Comparison of ENCODE assay signal across 8 cellular contexts in genomic region chr7:149196705-149197171, GRCh38. TPM values are rescaled to one million over a fixed set of nuclear protein-coding genes. Genes with fewer than 3 reads are reported as not detected.
DNase-seq lines count a peak whose midpoint lies in the region; ATAC-seq, FAIRE-seq and TF ChIP-seq lines count a peak whose summit lies in the region.

No MANE protein-coding gene starts in this region.

- peak in 1 of 10 experiments; percentile 3 for DNase-seq in CD4-positive, alpha-beta T cell
- DNase-seq in GM23248 (peak; percentile 77), SJSA1 (ENCODE audit: low read depth in 1 of 2, low spot score in 2 of 2) (peak in 1 of 2 experiments; percentile 23), endothelial cell of umbilical vein (ENCODE audit: low read depth, low spot score) (peak; percentile 21), neuronal stem cell (ENCODE audit: low spot score) (no peak), SIG-M5 (lab: John Stamatoyannopoulos, UW) (no peak), DMS114 treated with DMSO at 0.1 percent for 48 hours (lab: John Stamatoyannopoulos, UW; ENCODE audit: unreplicated experiment) (no peak)

- 1 to 2% methylated on average over 6 to 7 of the region's 7 CpGs for WGBS in GM23248 (ENCODE audit: low coverage in 1 of 2, low lambda C conversion rate in 2 of 2, missing lambda C conversion rate in 2 of 2), 2 experiments
- WGBS in neuronal stem cell (ENCODE audit: extremely low coverage in 2 of 2, insufficient read length in 2 of 2, insufficient replicate concordance in 1 of 2), 2 donors, result no CpG with 5 or more reads among the region's 7 CpGs

- in situ Hi-C loops in GM23248 (cut with MboI), result no loop called here

- H3K18ac ChIP-seq in neuronal stem cell (ENCODE audit: low read length), result no peak overlapping the region

- TF ChIP-seq CTCF in CD4-positive, alpha-beta T cell (IDR thresholded peaks at IDR 0.05), result no peak
- no peak for TF ChIP-seq CTCF in endothelial cell of umbilical vein (IDR thresholded peaks at IDR 0.05; ENCODE audit: extremely low read depth in 1 of 2, insufficient read depth in 1 of 2, low read depth in 1 of 2, low read length in 2 of 2)

- peaks cover 7% of the 10 kb centered on the region; the same call in 1 of the 2 replicates for H3F3A ChIP-seq in GM23248 (ENCODE audit: insufficient read depth)

- H3K9ac ChIP-seq in GM23248 (peak overlapping the region; percentile 88), endothelial cell of umbilical vein (replicated peaks; ENCODE audit: extremely low read depth, insufficient read depth, low read length) (peak overlapping the region; percentile 84), neuronal stem cell (ENCODE audit: low read depth, low read length, poor library complexity) (peak overlapping the region; percentile 60)

- dilution Hi-C loops in endothelial cell of umbilical vein (cut with MboI; ENCODE audit: extremely low pct_ligation_motif_present, low sequenced_read_pairs), result no loop called here

- peak overlapping the region; percentile 96 for H3K4me3 Mint-ChIP-seq in CD4-positive, alpha-beta T cell

- no peak overlapping the region for H4K91ac ChIP-seq in neuronal stem cell (ENCODE audit: low read depth, low read length, poor library complexity)

- peak overlapping the region; percentile 16 for H3K27ac ChIP-seq in CD4-positive, alpha-beta T cell (ENCODE audit: low read depth, low read length)
- H3K27ac ChIP-seq in GM23248 (peak overlapping the region; percentile 78), SJSA1 (peak overlapping the region; percentile 49; the same call in 1 of the 2 replicates), endothelial cell of umbilical vein (ENCODE audit: insufficient read depth, low read depth, low read length) (no peak overlapping the region), neuronal stem cell (replicated peaks; ENCODE audit: low read length) (no peak overlapping the region)

- H3K4me1 Mint-ChIP-seq in CD4-positive, alpha-beta T cell (ENCODE audit: low read depth), result peaks cover 33% of the 10 kb centered on the region

- H3K79me1 ChIP-seq in neuronal stem cell (ENCODE audit: low read depth, low read length), result peaks cover 8% of the 10 kb centered on the region

- no peak overlapping the region for H3K4ac ChIP-seq in neuronal stem cell (ENCODE audit: low read length)

- H3K27me3 ChIP-seq in CD4-positive, alpha-beta T cell (ENCODE audit: control insufficient read depth, insufficient read depth, low read length), result no peaks in the 10 kb centered on the region
- H3K27me3 ChIP-seq in GM23248 (replicated peaks; ENCODE audit: insufficient read depth), result no peaks in the 10 kb centered on the region
- no peaks in the 10 kb centered on the region for H3K27me3 ChIP-seq in SJSA1 (replicated peaks)
- no peaks in the 10 kb centered on the region for H3K27me3 ChIP-seq in endothelial cell of umbilical vein (ENCODE audit: control insufficient read depth in 2 of 2, insufficient read depth in 2 of 2, low read length in 2 of 2)
- H3K27me3 ChIP-seq in neuronal stem cell (ENCODE audit: control insufficient read depth in 3 of 3, insufficient read depth in 3 of 3, low read depth in 1 of 3, low read length in 3 of 3), result peaks cover 0 to 7% (median 0%) of the 10 kb centered on the region in 3 experiments

- H2BK15ac ChIP-seq in neuronal stem cell (ENCODE audit: low read length), result peak overlapping the region; percentile 55

- H3K4me1 ChIP-seq in GM23248 (ENCODE audit: insufficient read depth) (peaks cover 11% of the 10 kb centered on the region), SJSA1 (replicated peaks) (peaks cover 24% of the 10 kb centered on the region), endothelial cell of umbilical vein (ENCODE audit: control insufficient read depth, extremely low read depth, insufficient read depth, low read length) (peaks cover 25% of the 10 kb centered on the region), neuronal stem cell (ENCODE audit: control insufficient read depth in 2 of 2, insufficient read depth in 1 of 2, low read depth in 1 of 2, low read length in 2 of 2) (peaks cover 8% of the 10 kb centered on the region in 2 donors)

- H4K8ac ChIP-seq in neuronal stem cell (ENCODE audit: low read depth, low read length), result no peak overlapping the region

- H2BK120ac ChIP-seq in neuronal stem cell (ENCODE audit: low read depth, low read length), result peak overlapping the region; percentile 24

- no peak for ATAC-seq in CD4-positive, alpha-beta T cell (ENCODE audit: poor library complexity)
- no peak for ATAC-seq in HG03196 (IDR thresholded peaks at IDR 0.05; ENCODE audit: unreplicated experiment)

- H3K9me3 ChIP-seq in CD4-positive, alpha-beta T cell (ENCODE audit: control insufficient read depth, low read length), result no peaks in the 10 kb centered on the region
- no peaks in the 10 kb centered on the region for H3K9me3 ChIP-seq in GM23248 (ENCODE audit: low read depth)
- no peaks in the 10 kb centered on the region for H3K9me3 ChIP-seq in SJSA1 (replicated peaks)
- no peaks in the 10 kb centered on the region for H3K9me3 ChIP-seq in endothelial cell of umbilical vein (replicated peaks; ENCODE audit: control insufficient read depth, insufficient read depth, low read length)
- H3K9me3 ChIP-seq in neuronal stem cell (replicated peaks in 1 of 2; ENCODE audit: control insufficient read depth in 2 of 2, insufficient read depth in 1 of 2, low read depth in 1 of 2, low read length in 2 of 2), result no peaks in the 10 kb centered on the region

- H3K79me2 ChIP-seq in GM23248 (ENCODE audit: insufficient read depth) (peaks cover 71% of the 10 kb centered on the region), endothelial cell of umbilical vein (ENCODE audit: control insufficient read depth, insufficient read depth, low read length) (peaks cover 44% of the 10 kb centered on the region)

- peak overlapping the region; percentile 80 for H3K23ac ChIP-seq in neuronal stem cell (ENCODE audit: low read depth, low read length, poor library complexity)

- H3K4me3 ChIP-seq in GM23248 (peak overlapping the region; percentile 93), SJSA1 (peak overlapping the region; percentile 95), endothelial cell of umbilical vein (replicated peaks in 1 of 3; ENCODE audit: insufficient read depth in 1 of 3, low read depth in 1 of 3, low read length in 3 of 3) (peak overlapping the region; percentile 66 to 83 (median 70)), neuronal stem cell (ENCODE audit: low read length in 2 of 2) (peak overlapping the region; percentile 96 to 98)

- no peaks in the 10 kb centered on the region for H3K9me3 Mint-ChIP-seq in CD4-positive, alpha-beta T cell

- peak; percentile 18 for FAIRE-seq in endothelial cell of umbilical vein (lab: Jason Lieb, UNC)

- H4K20me1 ChIP-seq in GM23248 (ENCODE audit: insufficient read depth) (no peaks in the 10 kb centered on the region), endothelial cell of umbilical vein (replicated peaks; ENCODE audit: control insufficient read depth, extremely low read depth, insufficient read depth, low read length) (no peaks in the 10 kb centered on the region)

- POLR2A ChIA-PET in CD4-positive, alpha-beta T cell (lab: Charles Lee), result interaction anchor here (2.1 to 2.5 kb wide), 4 partner anchors 49 to 88 kb away, joined by 12 to 24 read pairs (median 15); partner anchors contain the start of genes ZNF398, ZNF425 and ZNF783
- POLR2A ChIA-PET in endothelial cell of umbilical vein (lab: Charles Lee), result no interaction called here

- TSS peak; percentile 16 for BruUV-seq in endothelial cell of umbilical vein (replicated peaks; lab: Mats Ljungman, UMichigan)

- H3K14ac ChIP-seq in neuronal stem cell (ENCODE audit: low read length), result no peak overlapping the region

- no peak for TF ChIP-seq POLR2A in endothelial cell of umbilical vein (IDR thresholded peaks at IDR 0.05; ENCODE audit: low read depth, low read length)

- H3K27me3 Mint-ChIP-seq in CD4-positive, alpha-beta T cell, result no peaks in the 10 kb centered on the region

- H2AFZ ChIP-seq in GM23248 (peak overlapping the region; percentile 66; the same call in 1 of the 2 replicates), endothelial cell of umbilical vein (ENCODE audit: low read depth, low read length) (no peak overlapping the region), neuronal stem cell (ENCODE audit: low read length) (no peak overlapping the region)

- no peak overlapping the region for H2BK12ac ChIP-seq in neuronal stem cell (ENCODE audit: low read length)

- intact Hi-C loops in CD4-positive, alpha-beta T cell (cut with DNase I, micrococcal nuclease), result loop anchor here in 1 of 2 experiments (5.0 kb wide), 2 partner anchors 41 to 301 kb away; partner anchors contain the start of genes ZNF212 and ZNF746
- intact Hi-C loops in endothelial cell of umbilical vein (cut with micrococcal nuclease), result loop anchor here (10.0 kb wide), 1 partner anchor 428 kb away; no protein-coding TSS in a partner anchor

- no peak overlapping the region for H2BK5ac ChIP-seq in neuronal stem cell (ENCODE audit: low read length)

- H3K9me1 ChIP-seq in endothelial cell of umbilical vein (replicated peaks; ENCODE audit: control insufficient read depth, extremely low read depth, insufficient read depth, low read length), result no peaks in the 10 kb centered on the region

- H3K9me2 ChIP-seq in GM23248 (ENCODE audit: insufficient read depth), result no peaks in the 10 kb centered on the region

- CTCF ChIA-PET in CD4-positive, alpha-beta T cell (lab: Charles Lee), result interaction anchor here (1.1 to 2.5 kb wide), 3 partner anchors 49 to 427 kb away, joined by 3 to 16 read pairs (median 7); partner anchors contain the start of gene ZNF398
- CTCF ChIA-PET in endothelial cell of umbilical vein (lab: Charles Lee), result interaction anchor here (1.2 to 2.3 kb wide), 4 partner anchors 9 to 113 kb away, joined by 3 to 21 read pairs (median 12); partner anchors contain the start of gene ZNF398

- H3K4me2 ChIP-seq in GM23248 (ENCODE audit: unreplicated experiment) (peak overlapping the region; percentile 95), endothelial cell of umbilical vein (ENCODE audit: insufficient read depth, low read length) (peak overlapping the region; percentile 70), neuronal stem cell (ENCODE audit: insufficient read depth, low read length, poor library complexity, severe bottlenecking) (peak overlapping the region; percentile 63)

- peak overlapping the region; percentile 89 for H3K27ac Mint-ChIP-seq in CD4-positive, alpha-beta T cell

- H3K36me3 Mint-ChIP-seq in CD4-positive, alpha-beta T cell (ENCODE audit: low read depth), result peaks cover 49% of the 10 kb centered on the region

- peak overlapping the region; percentile 83 for H2AK5ac ChIP-seq in neuronal stem cell (ENCODE audit: low read depth, low read length)

- peaks cover 23% of the 10 kb centered on the region for H3K36me3 ChIP-seq in GM23248 (ENCODE audit: low read depth)
- H3K36me3 ChIP-seq in SJSA1, result peaks cover 56% of the 10 kb centered on the region
- peaks cover 4 to 22% of the 10 kb centered on the region in 2 experiments for H3K36me3 ChIP-seq in endothelial cell of umbilical vein (ENCODE audit: control insufficient read depth in 2 of 2, extremely low read depth in 1 of 2, insufficient read depth in 2 of 2, low read length in 2 of 2)
- H3K36me3 ChIP-seq in neuronal stem cell (replicated peaks in 1 of 2; ENCODE audit: control insufficient read depth in 2 of 2, insufficient read depth in 2 of 2, low read length in 2 of 2), result peaks cover 23 to 41% of the 10 kb centered on the region in 2 donors

RNA-seq across cellular contexts. Expression of gene ZNF282, which starts 1.4 kb away (rescaled TPM):
- total RNA-seq in CD4-positive, alpha-beta T cell, result 10 to 100 TPM; 13.3 to 15.6 TPM
- total RNA-seq in GM23248 (2014; rRNA removed; shearing (Covaris generic)), result 23.3 and 24.1 TPM in 2 replicates
- polyA plus RNA-seq in GM23248 (2016; fragmentation: Nextera tagmentation; extraction: Ambion mirVana) (2.4 and 2.8 TPM in 2 replicates), endothelial cell of umbilical vein (20.0 and 33.2 TPM in 2 replicates)
- 16.9 and 17.4 TPM in 2 replicates for total RNA-seq in SJSA1 (2014; rRNA removed; shearing (Covaris generic))
- 34.4 and 36.0 TPM in 2 replicates for total RNA-seq in endothelial cell of umbilical vein
- 13.8 and 16.2 TPM in 2 replicates for polyA plus RNA-seq in endothelial cell of umbilical vein (2011; cell fraction: cytosol; rRNA removed)
- 21.3 and 51.7 TPM in 2 replicates for polyA plus RNA-seq in endothelial cell of umbilical vein (2011; cell fraction: nucleus; rRNA removed)
- polyA plus RNA-seq in endothelial cell of umbilical vein (2012), result 15.4 and 18.4 TPM in 2 replicates
- 19.4 and 24.3 TPM in 2 replicates for polyA minus RNA-seq in endothelial cell of umbilical vein
- 23.5 TPM for polyA minus RNA-seq in endothelial cell of umbilical vein (2011; cell fraction: cytosol; rRNA and poly(A)+ RNA removed)
- polyA minus RNA-seq in endothelial cell of umbilical vein (2011; cell fraction: nucleus; rRNA and poly(A)+ RNA removed), result 30.1 and 34.7 TPM in 2 replicates
- 13.7 TPM for polyA plus RNA-seq in neuronal stem cell (2013, experiment 1 of 2)
- 13.0 TPM for polyA plus RNA-seq in neuronal stem cell (2013, experiment 2 of 2)

RNA-seq across cellular contexts. Expression of gene ZNF212, which starts 42.7 kb away (rescaled TPM):
- 10 to 100 TPM; 12.1 to 13.2 TPM for total RNA-seq in CD4-positive, alpha-beta T cell
- total RNA-seq in GM23248 (2014; rRNA removed; shearing (Covaris generic)), result 4.1 and 9.4 TPM in 2 replicates
- 5.3 and 7.1 TPM in 2 replicates for polyA plus RNA-seq in GM23248 (2016; fragmentation: Nextera tagmentation; extraction: Ambion mirVana)
- total RNA-seq in SJSA1 (2014; rRNA removed; shearing (Covaris generic)), result 3.7 and 6.3 TPM in 2 replicates
- 9.0 and 9.2 TPM in 2 replicates for total RNA-seq in endothelial cell of umbilical vein
- 3.3 and 3.6 TPM in 2 replicates for polyA plus RNA-seq in endothelial cell of umbilical vein
- 3.9 and 4.0 TPM in 2 replicates for polyA plus RNA-seq in endothelial cell of umbilical vein (2011; cell fraction: cytosol; rRNA removed)
- polyA plus RNA-seq in endothelial cell of umbilical vein (2011; cell fraction: nucleus; rRNA removed), result 12.3 and 13.1 TPM in 2 replicates
- polyA plus RNA-seq in endothelial cell of umbilical vein (2012), result 3.3 and 4.6 TPM in 2 replicates
- polyA minus RNA-seq in endothelial cell of umbilical vein, result 4.2 and 5.5 TPM in 2 replicates
- 4.6 TPM for polyA minus RNA-seq in endothelial cell of umbilical vein (2011; cell fraction: cytosol; rRNA and poly(A)+ RNA removed)
- 4.8 and 6.3 TPM in 2 replicates for polyA minus RNA-seq in endothelial cell of umbilical vein (2011; cell fraction: nucleus; rRNA and poly(A)+ RNA removed)
- 8.9 TPM for polyA plus RNA-seq in neuronal stem cell (2013, experiment 1 of 2)
- 9.1 TPM for polyA plus RNA-seq in neuronal stem cell (2013, experiment 2 of 2)

RNA-seq across cellular contexts. Expression of gene ZNF398, which starts 49.5 kb away (rescaled TPM):
- 10 to 100 TPM; 14.0 to 15.0 TPM for total RNA-seq in CD4-positive, alpha-beta T cell
- 8.1 and 12.5 TPM in 2 replicates for total RNA-seq in GM23248 (2014; rRNA removed; shearing (Covaris generic))
- polyA plus RNA-seq in GM23248 (2016; fragmentation: Nextera tagmentation; extraction: Ambion mirVana), result 6.7 and 7.1 TPM in 2 replicates
- 5.6 and 12.3 TPM in 2 replicates for total RNA-seq in SJSA1 (2014; rRNA removed; shearing (Covaris generic))
- 8.6 and 10.6 TPM in 2 replicates for total RNA-seq in endothelial cell of umbilical vein
- 7.5 and 11.1 TPM in 2 replicates for polyA plus RNA-seq in endothelial cell of umbilical vein
- 3.7 and 4.5 TPM in 2 replicates for polyA plus RNA-seq in endothelial cell of umbilical vein (2011; cell fraction: cytosol; rRNA removed)
- polyA plus RNA-seq in endothelial cell of umbilical vein (2011; cell fraction: nucleus; rRNA removed), result 6.3 and 6.4 TPM in 2 replicates
- polyA plus RNA-seq in endothelial cell of umbilical vein (2012), result 4.2 and 5.1 TPM in 2 replicates
- 17.9 and 21.4 TPM in 2 replicates for polyA minus RNA-seq in endothelial cell of umbilical vein
- polyA minus RNA-seq in endothelial cell of umbilical vein (2011; cell fraction: cytosol; rRNA and poly(A)+ RNA removed), result 12.3 TPM
- polyA minus RNA-seq in endothelial cell of umbilical vein (2011; cell fraction: nucleus; rRNA and poly(A)+ RNA removed), result 11.1 and 12.1 TPM in 2 replicates
- polyA plus RNA-seq in neuronal stem cell (2013, experiment 1 of 2), result 6.5 TPM
- 6.4 TPM for polyA plus RNA-seq in neuronal stem cell (2013, experiment 2 of 2)

Comparison
In these comparisons a context has a peak if more than half of its experiments do, and no peak if none do; other contexts are left out.
1. DNase-seq: peak in GM23248 (single experiment) and endothelial cell of umbilical vein (single experiment); none in neuronal stem cell (single experiment), SIG-M5 (single experiment) and DMS114 treated with DMSO at 0.1 percent for 48 hours (single experiment).
2. H3K27ac ChIP-seq: peak in CD4-positive, alpha-beta T cell (single experiment), GM23248 (single experiment) and SJSA1 (single experiment); none in endothelial cell of umbilical vein (single experiment) and neuronal stem cell (single experiment).
3. Peak in every context shown above with its lines, with median percentiles within 50 percentile points of each other: H3K4me2 ChIP-seq, H3K4me3 ChIP-seq and H3K9ac ChIP-seq.